Comparison of ENCODE assay signal across 15 cellular contexts in the genomic region with DNA sequence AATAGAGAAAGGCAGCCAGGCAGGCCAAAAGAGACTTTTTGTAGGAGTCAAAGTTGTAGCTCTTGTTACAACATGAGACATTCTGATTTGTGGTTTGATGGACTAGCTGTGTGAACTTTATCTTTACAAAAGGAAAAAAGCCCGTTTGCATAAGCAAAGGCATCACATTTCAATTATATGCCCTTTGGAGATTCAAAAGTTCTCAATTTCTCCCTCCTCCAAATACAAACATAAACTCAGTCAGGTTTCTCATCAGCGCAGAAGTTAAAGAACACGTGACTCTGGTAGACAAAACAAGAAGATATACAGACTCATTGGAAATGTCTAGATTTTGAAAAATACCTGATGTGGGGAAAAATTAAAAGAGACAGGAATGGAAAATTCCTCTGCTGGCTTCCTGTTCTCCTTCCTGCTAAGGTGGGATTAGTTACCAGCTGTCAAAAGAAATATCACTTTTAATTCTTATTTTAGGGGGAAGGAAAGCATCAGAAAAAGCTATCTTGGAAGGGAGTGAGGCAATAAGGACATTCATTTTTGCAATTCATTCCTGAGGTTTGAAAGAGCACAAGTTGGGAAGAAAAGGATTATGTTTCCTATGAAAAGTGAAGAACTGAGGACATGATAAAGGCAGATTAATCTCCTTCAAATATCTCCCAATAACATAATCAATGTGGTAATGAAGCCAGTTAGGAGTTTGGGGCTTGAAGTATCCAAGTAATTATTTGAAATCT. TPM values are rescaled to one million over a fixed set of nuclear protein-coding genes. Genes with fewer than 3 reads are reported as not detected.
"Had no signal": no experiment of that assay in that cellular context is flagged by ENCODE, and none has a peak within 500 bp of the region (broad histone marks: within the 10 kb centered on the region; RNA-seq: fewer than 3 reads in every experiment).

No MANE protein-coding gene starts in this region.

- H3K27me3 ChIP-seq: esophagus muscularis mucosa, gastroesophageal sphincter, hepatocyte, neutrophil, right atrium auricular region had no signal

- H3K79me2 ChIP-seq: hepatocyte had no signal

- H3K36me3 ChIP-seq: esophagus muscularis mucosa, gastroesophageal sphincter, neutrophil, right atrium auricular region had no signal

- H3K27ac ChIP-seq: esophagus muscularis mucosa, gastroesophageal sphincter, hepatocyte, neutrophil, right atrium auricular region had no signal

- ATAC-seq: activated naive CD4-positive, alpha-beta T cell treated with anti-CD3 and anti-CD28 coated beads, Interleukin-2, amount 50 U/mL, for 72 hours; gastroesophageal sphincter; stimulated activated memory B cell treated with anti-CD40 and anti-IgM and Interleukin-4, amounts not matched to agents 10 μg/mL and 1 μg/mL and 100 μg/mL, for 72 hours had no signal

- H3K4me1 ChIP-seq: esophagus muscularis mucosa, gastroesophageal sphincter, right atrium auricular region had no signal

- H3K9me3 ChIP-seq: esophagus muscularis mucosa, gastroesophageal sphincter, neutrophil, right atrium auricular region had no signal

- DNase-seq: activated CD4-positive, alpha-beta T cell treated with anti-CD3 and anti-CD28 coated beads, Interleukin-2, amount 50 U/mL, for 1 hour; activated CD4-positive, CD25-positive, alpha-beta regulatory T cell; activated effector memory CD4-positive, alpha-beta T cell treated with Interleukin-2 at 50 U/mL for 16 hours; activated T-cell treated with anti-CD3 and anti-CD28 coated beads, Interleukin-2, amount 50 U/mL, for 1 hour; naive B cell; substantia nigra; T-helper 2 cell had no signal

- FAIRE-seq: TTC549 had no signal

- H3K4me3 ChIP-seq: esophagus muscularis mucosa, gastroesophageal sphincter, hepatocyte, right atrium auricular region had no signal

- H3K4me2 ChIP-seq: hepatocyte had no signal

- H2AFZ ChIP-seq: hepatocyte had no signal

RNA-seq across cellular contexts. Expression of gene KCNJ16, which starts 4.6 kb away (rescaled TPM):
- total RNA-seq: activated naive CD4-positive, alpha-beta T cell treated with anti-CD3 and anti-CD28 coated beads, Interleukin-2, amount 50 U/mL, for 72 hours had no signal
